In genomic region chr17:29379084-29379811, GRCh38 we compare ENCODE assay signal across 14 cellular contexts. TPM values are rescaled to one million over a fixed set of nuclear protein-coding genes. Genes with fewer than 3 reads are reported as not detected.
DNase-seq lines count a peak whose midpoint lies in the region; ATAC-seq and TF ChIP-seq lines count a peak whose summit lies in the region.
"Had no signal": no experiment of that assay in that cellular context is flagged by ENCODE, and none has a peak within 500 bp of the region (broad histone marks: within the 10 kb centered on the region; RNA-seq: fewer than 3 reads in every experiment).

No MANE protein-coding gene starts in this region.

- H3K27me3 Mint-ChIP-seq in activated T-cell treated with anti-CD3 and anti-CD28 coated beads, Interleukin-2, amount 50 U/mL, for 24 hours, result no peaks in the 10 kb centered on the region

- H3K27ac ChIP-seq in fibroblast of lung (ENCODE audit: insufficient read depth, low read length), result no peak overlapping the region
- H3K27ac ChIP-seq: ovary had no signal

- CTCF ChIA-PET in HEK293T (lab: Yijun Ruan, JAX), result interaction anchor here (0.6 to 0.9 kb wide), 4 partner anchors 9 to 472 kb away, joined by 4 to 6 read pairs (median 5); no protein-coding TSS in a partner anchor

- peaks cover 6% of the 10 kb centered on the region for H3K4me1 ChIP-seq in fibroblast of lung (ENCODE audit: control insufficient read depth, extremely low read depth, insufficient read depth, low read length)

- H3K79me2 ChIP-seq in fibroblast of lung (ENCODE audit: control insufficient read depth, insufficient read depth, low read length), result no peaks in the 10 kb centered on the region

- no peaks in the 10 kb centered on the region for H3K9me3 ChIP-seq in fibroblast of lung (ENCODE audit: control insufficient read depth, insufficient read depth, low read depth, low read length)
- H3K9me3 ChIP-seq: ovary had no signal

- no peaks in the 10 kb centered on the region for H3K36me3 Mint-ChIP-seq in activated T-cell treated with anti-CD3 and anti-CD28 coated beads, Interleukin-2, amount 50 U/mL, for 24 hours (ENCODE audit: low read depth)

- H3K4me3 Mint-ChIP-seq in activated T-cell treated with anti-CD3 and anti-CD28 coated beads, Interleukin-2, amount 50 U/mL, for 24 hours, result no peak overlapping the region

- no peaks in the 10 kb centered on the region for H3K36me3 ChIP-seq in fibroblast of lung (ENCODE audit: control insufficient read depth, insufficient read depth, low read length)
- H3K36me3 ChIP-seq: ovary had no signal

- no peak overlapping the region for H3K9ac ChIP-seq in fibroblast of lung (ENCODE audit: insufficient read depth, low read length)

- no peak for ATAC-seq in HG03439 (IDR thresholded peaks at IDR 0.05; ENCODE audit: unreplicated experiment)

- no peak overlapping the region for H3K27ac Mint-ChIP-seq in activated T-cell treated with anti-CD3 and anti-CD28 coated beads, Interleukin-2, amount 50 U/mL, for 24 hours

- no peak for TF ChIP-seq CTCF in fibroblast of lung (conservative IDR thresholded peaks at IDR 0.05 in 1 of 2, IDR thresholded peaks at IDR 0.05 in 1 of 2; ENCODE audit: low read depth in 1 of 2, low read length in 2 of 2)

- H3K4me3 ChIP-seq in fibroblast of lung (replicated peaks in 1 of 4; ENCODE audit: control extremely low read depth in 1 of 4, insufficient read depth in 1 of 4, low read depth in 3 of 4, low read length in 4 of 4), result no peak overlapping the region
- H3K4me3 ChIP-seq: ovary had no signal

- peak overlapping the region; percentile 24 for H2AFZ ChIP-seq in fibroblast of lung (ENCODE audit: low read length)

- H3K4me2 ChIP-seq in fibroblast of lung (ENCODE audit: extremely low read depth, insufficient read depth, low read length), result no peak overlapping the region

- no peaks in the 10 kb centered on the region for H4K20me1 ChIP-seq in fibroblast of lung (ENCODE audit: control insufficient read depth, extremely low read depth, insufficient read depth, low read length)

- H3K9me3 Mint-ChIP-seq in activated T-cell treated with anti-CD3 and anti-CD28 coated beads, Interleukin-2, amount 50 U/mL, for 24 hours, result no peaks in the 10 kb centered on the region

- H3K4me1 Mint-ChIP-seq in activated T-cell treated with anti-CD3 and anti-CD28 coated beads, Interleukin-2, amount 50 U/mL, for 24 hours (ENCODE audit: low read depth), result no peaks in the 10 kb centered on the region

- DNase-seq in HEK293T (ENCODE audit: extremely low spot score) (no peak), NCI-H774 (lab: John Stamatoyannopoulos, UW) (peak; percentile 64), fibroblast of lung (ENCODE audit: low read depth in 2 of 2) (peak in 1 of 2 donors; percentile 23), renal cortical epithelial cell (ENCODE audit: low read depth) (peak; percentile 72), NK-92 (lab: John Stamatoyannopoulos, UW; ENCODE audit: unreplicated experiment) (no peak), OCI-M2 (lab: John Stamatoyannopoulos, UW; ENCODE audit: unreplicated experiment) (no peak)
- no peak for DNase-seq in activated T-cell treated with anti-CD3 and anti-CD28 coated beads, Interleukin-2, amount 50 U/mL, for 24 hours
- DNase-seq: activated CD4-positive, alpha-beta T cell treated with anti-CD3 and anti-CD28 coated beads, Interleukin-2, amount 50 U/mL, for 4 hours; DMS79 treated with DMSO at 0.1 percent for 48 hours; HCEC 1CT; NCI-H1930; ovary; SIG-M5 had no signal

- H3K27me3 ChIP-seq in fibroblast of lung (ENCODE audit: control insufficient read depth, insufficient read depth, low read length), result no peaks in the 10 kb centered on the region
- H3K27me3 ChIP-seq: ovary had no signal

- POLR2A ChIA-PET in HEK293T (lab: Yijun Ruan, JAX), result no interaction called here

TF ChIP-seq in HEK293T, 16 proteins besides CTCF, POLR2A, EP300 and RAD21:
- TF ChIP-seq HDGF (IDR thresholded peaks at IDR 0.05; ENCODE audit: borderline replicate concordance), result no peak
- TF ChIP-seq, protein P1, sequence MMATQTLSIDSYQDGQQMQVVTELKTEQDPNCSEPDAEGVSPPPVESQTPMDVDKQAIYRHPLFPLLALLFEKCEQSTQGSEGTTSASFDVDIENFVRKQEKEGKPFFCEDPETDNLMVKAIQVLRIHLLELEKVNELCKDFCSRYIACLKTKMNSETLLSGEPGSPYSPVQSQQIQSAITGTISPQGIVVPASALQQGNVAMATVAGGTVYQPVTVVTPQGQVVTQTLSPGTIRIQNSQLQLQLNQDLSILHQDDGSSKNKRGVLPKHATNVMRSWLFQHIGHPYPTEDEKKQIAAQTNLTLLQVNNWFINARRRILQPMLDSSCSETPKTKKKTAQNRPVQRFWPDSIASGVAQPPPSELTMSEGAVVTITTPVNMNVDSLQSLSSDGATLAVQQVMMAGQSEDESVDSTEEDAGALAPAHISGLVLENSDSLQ (IDR thresholded peaks at IDR 0.05), result peak; percentile 14; the same call in 1 of the 2 replicates

RNA-seq across cellular contexts. Expression of gene TAOK1, which starts 10.9 kb away (rescaled TPM):
- 50.6 and 62.8 TPM in 2 replicates for total RNA-seq in fibroblast of lung
- 29.4 and 35.1 TPM in 2 replicates for polyA plus RNA-seq in fibroblast of lung
- polyA plus RNA-seq in fibroblast of lung (2012), result 18.1 and 25.4 TPM in 2 replicates
- polyA minus RNA-seq in fibroblast of lung (ENCODE audit: low replicate concordance), result 24.0 and 29.7 TPM in 2 replicates
- 46.7 and 101 TPM in 2 replicates for total RNA-seq in renal cortical epithelial cell

Comparison
In these comparisons a context has a peak if more than half of its experiments do, and no peak if none do; other contexts are left out.
1. DNase-seq: peak in NCI-H774 (single experiment) and renal cortical epithelial cell (single experiment); none in HEK293T (single experiment), NK-92 (single experiment), OCI-M2 (single experiment) and activated T-cell treated with anti-CD3 and anti-CD28 coated beads, Interleukin-2, amount 50 U/mL, for 24 hours (single experiment).